ENCODE assay signal across 1 cellular context in the genomic region with DNA sequence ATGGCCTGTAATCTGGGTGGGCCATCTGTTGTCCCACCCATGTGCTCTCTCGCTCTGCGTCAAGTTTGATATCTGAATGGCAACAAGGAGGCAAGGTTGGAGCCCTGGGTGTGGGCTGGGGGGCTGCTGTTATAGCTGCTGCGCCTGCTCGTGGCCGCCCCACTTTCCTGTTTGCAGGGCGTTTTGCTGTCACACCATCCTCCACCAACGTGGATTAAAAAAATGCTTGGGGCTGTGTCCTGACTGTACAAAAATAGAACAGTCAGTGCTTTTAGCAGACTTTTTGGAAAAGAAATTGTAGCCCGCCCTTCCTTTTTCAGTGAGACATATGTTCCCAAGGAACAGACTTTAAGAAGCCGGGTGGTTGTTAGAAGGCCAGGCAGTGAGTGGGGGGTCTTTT.
TF ChIP-seq lines count a peak whose summit lies in the region.

No MANE protein-coding gene starts in this region.

TF ChIP-seq in GM23338, 12 proteins besides CTCF, POLR2A, EP300 and RAD21 (continued from another document):
- TF ChIP-seq, protein P1, sequence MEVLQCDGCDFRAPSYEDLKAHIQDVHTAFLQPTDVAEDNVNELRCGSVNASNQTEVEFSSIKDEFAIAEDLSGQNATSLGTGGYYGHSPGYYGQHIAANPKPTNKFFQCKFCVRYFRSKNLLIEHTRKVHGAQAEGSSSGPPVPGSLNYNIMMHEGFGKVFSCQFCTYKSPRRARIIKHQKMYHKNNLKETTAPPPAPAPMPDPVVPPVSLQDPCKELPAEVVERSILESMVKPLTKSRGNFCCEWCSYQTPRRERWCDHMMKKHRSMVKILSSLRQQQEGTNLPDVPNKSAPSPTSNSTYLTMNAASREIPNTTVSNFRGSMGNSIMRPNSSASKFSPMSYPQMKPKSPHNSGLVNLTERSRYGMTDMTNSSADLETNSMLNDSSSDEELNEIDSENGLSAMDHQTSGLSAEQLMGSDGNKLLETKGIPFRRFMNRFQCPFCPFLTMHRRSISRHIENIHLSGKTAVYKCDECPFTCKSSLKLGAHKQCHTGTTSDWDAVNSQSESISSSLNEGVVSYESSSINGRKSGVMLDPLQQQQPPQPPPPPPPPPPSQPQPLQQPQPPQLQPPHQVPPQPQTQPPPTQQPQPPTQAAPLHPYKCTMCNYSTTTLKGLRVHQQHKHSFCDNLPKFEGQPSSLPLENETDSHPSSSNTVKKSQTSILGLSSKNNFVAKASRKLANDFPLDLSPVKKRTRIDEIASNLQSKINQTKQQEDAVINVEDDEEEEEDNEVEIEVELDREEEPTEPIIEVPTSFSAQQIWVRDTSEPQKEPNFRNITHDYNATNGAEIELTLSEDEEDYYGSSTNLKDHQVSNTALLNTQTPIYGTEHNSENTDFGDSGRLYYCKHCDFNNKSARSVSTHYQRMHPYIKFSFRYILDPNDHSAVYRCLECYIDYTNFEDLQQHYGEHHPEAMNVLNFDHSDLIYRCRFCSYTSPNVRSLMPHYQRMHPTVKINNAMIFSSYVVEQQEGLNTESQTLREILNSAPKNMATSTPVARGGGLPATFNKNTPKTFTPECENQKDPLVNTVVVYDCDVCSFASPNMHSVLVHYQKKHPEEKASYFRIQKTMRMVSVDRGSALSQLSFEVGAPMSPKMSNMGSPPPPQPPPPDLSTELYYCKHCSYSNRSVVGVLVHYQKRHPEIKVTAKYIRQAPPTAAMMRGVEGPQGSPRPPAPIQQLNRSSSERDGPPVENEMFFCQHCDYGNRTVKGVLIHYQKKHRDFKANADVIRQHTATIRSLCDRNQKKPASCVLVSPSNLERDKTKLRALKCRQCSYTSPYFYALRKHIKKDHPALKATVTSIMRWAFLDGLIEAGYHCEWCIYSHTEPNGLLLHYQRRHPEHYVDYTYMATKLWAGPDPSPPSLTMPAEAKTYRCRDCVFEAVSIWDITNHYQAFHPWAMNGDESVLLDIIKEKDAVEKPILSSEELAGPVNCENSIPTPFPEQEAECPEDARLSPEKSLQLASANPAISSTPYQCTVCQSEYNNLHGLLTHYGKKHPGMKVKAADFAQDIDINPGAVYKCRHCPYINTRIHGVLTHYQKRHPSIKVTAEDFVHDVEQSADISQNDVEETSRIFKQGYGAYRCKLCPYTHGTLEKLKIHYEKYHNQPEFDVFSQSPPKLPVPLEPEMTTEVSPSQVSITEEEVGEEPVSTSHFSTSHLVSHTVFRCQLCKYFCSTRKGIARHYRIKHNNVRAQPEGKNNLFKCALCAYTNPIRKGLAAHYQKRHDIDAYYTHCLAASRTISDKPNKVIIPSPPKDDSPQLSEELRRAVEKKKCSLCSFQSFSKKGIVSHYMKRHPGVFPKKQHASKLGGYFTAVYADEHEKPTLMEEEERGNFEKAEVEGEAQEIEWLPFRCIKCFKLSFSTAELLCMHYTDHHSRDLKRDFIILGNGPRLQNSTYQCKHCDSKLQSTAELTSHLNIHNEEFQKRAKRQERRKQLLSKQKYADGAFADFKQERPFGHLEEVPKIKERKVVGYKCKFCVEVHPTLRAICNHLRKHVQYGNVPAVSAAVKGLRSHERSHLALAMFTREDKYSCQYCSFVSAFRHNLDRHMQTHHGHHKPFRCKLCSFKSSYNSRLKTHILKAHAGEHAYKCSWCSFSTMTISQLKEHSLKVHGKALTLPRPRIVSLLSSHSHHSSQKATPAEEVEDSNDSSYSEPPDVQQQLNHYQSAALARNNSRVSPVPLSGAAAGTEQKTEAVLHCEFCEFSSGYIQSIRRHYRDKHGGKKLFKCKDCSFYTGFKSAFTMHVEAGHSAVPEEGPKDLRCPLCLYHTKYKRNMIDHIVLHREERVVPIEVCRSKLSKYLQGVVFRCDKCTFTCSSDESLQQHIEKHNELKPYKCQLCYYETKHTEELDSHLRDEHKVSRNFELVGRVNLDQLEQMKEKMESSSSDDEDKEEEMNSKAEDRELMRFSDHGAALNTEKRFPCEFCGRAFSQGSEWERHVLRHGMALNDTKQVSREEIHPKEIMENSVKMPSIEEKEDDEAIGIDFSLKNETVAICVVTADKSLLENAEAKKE (CRISPR knock-in tag; IDR thresholded peaks at IDR 0.05): no peak
- TF ChIP-seq ETS1 (IDR thresholded peaks at IDR 0.05) (no peak), NANOG (IDR thresholded peaks at IDR 0.05; ENCODE audit: borderline replicate concordance) (no peak), ZNF331 (CRISPR knock-in tag; IDR thresholded peaks at IDR 0.05; ENCODE audit: low read depth) (no peak), CREB1 (CRISPR knock-in tag; IDR thresholded peaks at IDR 0.05; ENCODE audit: low read depth) (no peak), ZNF114 (CRISPR knock-in tag; IDR thresholded peaks at IDR 0.05) (no peak), STAT1 (IDR thresholded peaks at IDR 0.05; ENCODE audit: unreplicated experiment) (no peak), EZH2phosphoT487 (IDR thresholded peaks at IDR 0.05; ENCODE audit: unreplicated experiment) (no peak), JUNB (IDR thresholded peaks at IDR 0.05; ENCODE audit: unreplicated experiment) (no peak)
TF ChIP-seq in GM23338: peak in this region for 0.
